Comparison of ENCODE assay signal across 1 cellular context in genomic region chr2:85595378-85596232, GRCh38.
TF ChIP-seq lines count a peak whose summit lies in the region.

A gene with protein sequence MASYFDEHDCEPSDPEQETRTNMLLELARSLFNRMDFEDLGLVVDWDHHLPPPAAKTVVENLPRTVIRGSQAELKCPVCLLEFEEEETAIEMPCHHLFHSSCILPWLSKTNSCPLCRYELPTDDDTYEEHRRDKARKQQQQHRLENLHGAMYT (plus strand): TSS chr2:85595745. CDS start chr2:85595764, 19 bp downstream.

TF ChIP-seq in A549, 52 proteins besides CTCF, POLR2A, EP300 and RAD21 (continued from another document):
- TF ChIP-seq FOXS1 (CRISPR knock-in tag; IDR thresholded peaks at IDR 0.05) (no peak), POLR2AphosphoS2 (conservative IDR thresholded peaks at IDR 0.05; ENCODE audit: low read length) (no peak), PHF8 (IDR thresholded peaks at IDR 0.05; ENCODE audit: borderline replicate concordance, low read depth) (peak; percentile 52), RFX5 (IDR thresholded peaks at IDR 0.05) (peak; percentile 85), NPAS2 (CRISPR knock-in tag; IDR thresholded peaks at IDR 0.05; ENCODE audit: borderline replicate concordance) (no peak), CHD2 (IDR thresholded peaks at IDR 0.05; ENCODE audit: low read length, partially characterized antibody) (no peak), RARB (CRISPR knock-in tag; IDR thresholded peaks at IDR 0.05) (no peak), NFE2L2 (conservative IDR thresholded peaks at IDR 0.05; ENCODE audit: low read length) (no peak), ZNF302 (CRISPR knock-in tag; IDR thresholded peaks at IDR 0.05) (no peak), CBX8 (IDR thresholded peaks at IDR 0.05) (no peak), RNF2 (IDR thresholded peaks at IDR 0.05; ENCODE audit: borderline replicate concordance, low read depth) (no peak), BHLHE40 (IDR thresholded peaks at IDR 0.05; ENCODE audit: low read depth, low read length) (no peak), PBX3 (IDR thresholded peaks at IDR 0.05) (no peak), FOSL2 (IDR thresholded peaks at IDR 0.05) (no peak), FOSL2 (CRISPR knock-in tag; IDR thresholded peaks at IDR 0.05) (0 out of 2 replicates have a peak, but pooled peaks have one; percentile 5), ELK1 (IDR thresholded peaks at IDR 0.05; ENCODE audit: low read depth, low read length) (no peak), CHD4 (IDR thresholded peaks at IDR 0.05; ENCODE audit: borderline replicate concordance) (no peak), KDM5A (IDR thresholded peaks at IDR 0.05) (peak; percentile 71), BCL3 (IDR thresholded peaks at IDR 0.05) (peak; percentile 77; the same call in 1 of the 3 replicates), MAX (IDR thresholded peaks at IDR 0.05) (no peak; the same call in none of the 2 replicates)
- TF ChIP-seq, protein P1, sequence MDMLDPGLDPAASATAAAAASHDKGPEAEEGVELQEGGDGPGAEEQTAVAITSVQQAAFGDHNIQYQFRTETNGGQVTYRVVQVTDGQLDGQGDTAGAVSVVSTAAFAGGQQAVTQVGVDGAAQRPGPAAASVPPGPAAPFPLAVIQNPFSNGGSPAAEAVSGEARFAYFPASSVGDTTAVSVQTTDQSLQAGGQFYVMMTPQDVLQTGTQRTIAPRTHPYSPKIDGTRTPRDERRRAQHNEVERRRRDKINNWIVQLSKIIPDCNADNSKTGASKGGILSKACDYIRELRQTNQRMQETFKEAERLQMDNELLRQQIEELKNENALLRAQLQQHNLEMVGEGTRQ (IDR thresholded peaks at IDR 0.05): peak; percentile 91
- TF ChIP-seq, protein P2, sequence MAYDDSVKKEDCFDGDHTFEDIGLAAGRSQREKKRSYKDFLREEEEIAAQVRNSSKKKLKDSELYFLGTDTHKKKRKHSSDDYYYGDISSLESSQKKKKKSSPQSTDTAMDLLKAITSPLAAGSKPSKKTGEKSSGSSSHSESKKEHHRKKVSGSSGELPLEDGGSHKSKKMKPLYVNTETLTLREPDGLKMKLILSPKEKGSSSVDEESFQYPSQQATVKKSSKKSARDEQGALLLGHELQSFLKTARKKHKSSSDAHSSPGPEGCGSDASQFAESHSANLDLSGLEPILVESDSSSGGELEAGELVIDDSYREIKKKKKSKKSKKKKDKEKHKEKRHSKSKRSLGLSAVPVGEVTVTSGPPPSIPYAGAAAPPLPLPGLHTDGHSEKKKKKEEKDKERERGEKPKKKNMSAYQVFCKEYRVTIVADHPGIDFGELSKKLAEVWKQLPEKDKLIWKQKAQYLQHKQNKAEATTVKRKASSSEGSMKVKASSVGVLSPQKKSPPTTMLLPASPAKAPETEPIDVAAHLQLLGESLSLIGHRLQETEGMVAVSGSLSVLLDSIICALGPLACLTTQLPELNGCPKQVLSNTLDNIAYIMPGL (CRISPR knock-in tag; IDR thresholded peaks at IDR 0.05; ENCODE audit: borderline replicate concordance): no peak
